Comparison of ENCODE assay signal across 27 cellular contexts in genomic region chr6:93394471-93394870, GRCh38. TPM values are rescaled to one million over a fixed set of nuclear protein-coding genes. Genes with fewer than 3 reads are reported as not detected.
A peak's percentile ranks its signal among the peaks of the same experiment; 100 is the strongest.
DNase-seq lines count a peak whose midpoint lies in the region; ATAC-seq and TF ChIP-seq lines count a peak whose summit lies in the region.
"Had no signal": no experiment of that assay in that cellular context is flagged by ENCODE, and none has a peak within 500 bp of the region (broad histone marks: within the 10 kb centered on the region; RNA-seq: fewer than 3 reads in every experiment).

No MANE protein-coding gene starts in this region.

- H3K36me3 ChIP-seq in HEK293 (ENCODE audit: control insufficient read depth in 2 of 2, insufficient read depth in 1 of 2, low read length in 2 of 2) = no peaks in the 10 kb centered on the region
- H3K36me3 ChIP-seq: BE2C had no signal

- H3K36me3 Mint-ChIP-seq in activated CD4-positive, alpha-beta T cell treated with anti-CD3 and anti-CD28 coated beads, Interleukin-2, amount 10 ng/mL, durations not matched to agents 7 days and 5 days (ENCODE audit: low read depth) = no peaks in the 10 kb centered on the region
- H3K36me3 Mint-ChIP-seq: CD14-positive monocyte; CD8-positive, alpha-beta memory T cell; T-cell had no signal

- no peak for TF ChIP-seq CTCF in HEK293 (tag by site-specific recombination; IDR thresholded peaks at IDR 0.05)

- DNase-seq in NCI-H69 (lab: John Stamatoyannopoulos, UW) (peak; percentile 69), cerebellar cortex (ENCODE audit: low spot score) (peak; percentile 56)
- DNase-seq in activated CD4-positive, alpha-beta T cell treated with anti-CD3 and anti-CD28 coated beads, Interleukin-2, amount 10 ng/mL, durations not matched to agents 7 days and 5 days = no peak
- DNase-seq: BE2C; CD8-positive, alpha-beta memory T cell; DMS153; DND-41; GM23248; H7; HFFc6; IMR-90; KG1; MM.1S; NCI-H1048; NCI-H1930; NCI-H446; NCI-H524 treated with DMSO at 0.1 percent for 48 hours; NCI-H82; SIG-M5; T-cell had no signal

- POLR2A ChIA-PET in HEK293 (lab: Yijun Ruan, JAX) = interaction anchor here (2.0 to 4.8 kb wide), 2 partner anchors 24 kb away, joined by 38 to 125 read pairs; partner anchors contain the start of gene EPHA7
- POLR2A ChIA-PET in activated CD4-positive, alpha-beta T cell treated with anti-CD3 and anti-CD28 coated beads, Interleukin-2, amount 10 ng/mL, durations not matched to agents 7 days and 5 days (lab: Charles Lee) = no interaction called here

- H3K9me3 Mint-ChIP-seq in activated CD4-positive, alpha-beta T cell treated with anti-CD3 and anti-CD28 coated beads, Interleukin-2, amount 10 ng/mL, durations not matched to agents 7 days and 5 days = no peaks in the 10 kb centered on the region
- H3K9me3 Mint-ChIP-seq: CD14-positive monocyte had no signal

- no peaks in the 10 kb centered on the region for H3K4me1 Mint-ChIP-seq in activated CD4-positive, alpha-beta T cell treated with anti-CD3 and anti-CD28 coated beads, Interleukin-2, amount 10 ng/mL, durations not matched to agents 7 days and 5 days
- H3K4me1 Mint-ChIP-seq: CD14-positive monocyte; CD8-positive, alpha-beta memory T cell; T-cell had no signal

- ATAC-seq in GM21786 (IDR thresholded peaks at IDR 0.05; ENCODE audit: unreplicated experiment) = no peak
- no peak for ATAC-seq in HG03460 (IDR thresholded peaks at IDR 0.05; ENCODE audit: unreplicated experiment)
- ATAC-seq in HG03025 (IDR thresholded peaks at IDR 0.05; ENCODE audit: low FRiP score, unreplicated experiment) = no peak
- ATAC-seq: T-cell had no signal

- H3K4me3 Mint-ChIP-seq in activated CD4-positive, alpha-beta T cell treated with anti-CD3 and anti-CD28 coated beads, Interleukin-2, amount 10 ng/mL, durations not matched to agents 7 days and 5 days = no peak overlapping the region
- H3K4me3 Mint-ChIP-seq: CD14-positive monocyte; CD8-positive, alpha-beta memory T cell; HFFc6; T-cell had no signal

- peaks cover 57% of the 10 kb centered on the region for H3K4me1 ChIP-seq in HEK293 (ENCODE audit: control insufficient read depth, insufficient read depth, low read length)
- H3K4me1 ChIP-seq: BE2C had no signal

- H3K27ac ChIP-seq in HEK293 (ENCODE audit: extremely low read depth, low read depth, low read length) = peak overlapping the region; percentile 20; the same call in 1 of the 2 replicates
- H3K27ac ChIP-seq: GM23248, RWPE1 had no signal

- no peak overlapping the region for H3K4me3 ChIP-seq in HEK293 (ENCODE audit: low read depth, low read length)
- H3K4me3 ChIP-seq: GM23248 had no signal

- CTCF ChIA-PET in HEK293 (lab: Yijun Ruan, JAX) = no interaction called here
- CTCF ChIA-PET in activated CD4-positive, alpha-beta T cell treated with anti-CD3 and anti-CD28 coated beads, Interleukin-2, amount 10 ng/mL, durations not matched to agents 7 days and 5 days (lab: Charles Lee) = no interaction called here

- H3K27me3 Mint-ChIP-seq in activated CD4-positive, alpha-beta T cell treated with anti-CD3 and anti-CD28 coated beads, Interleukin-2, amount 10 ng/mL, durations not matched to agents 7 days and 5 days = no peaks in the 10 kb centered on the region
- H3K27me3 Mint-ChIP-seq: T-cell had no signal

- no peak overlapping the region for H3K27ac Mint-ChIP-seq in activated CD4-positive, alpha-beta T cell treated with anti-CD3 and anti-CD28 coated beads, Interleukin-2, amount 10 ng/mL, durations not matched to agents 7 days and 5 days
- H3K27ac Mint-ChIP-seq: CD14-positive monocyte; CD8-positive, alpha-beta memory T cell; HFFc6; T-cell had no signal

- no peaks in the 10 kb centered on the region for H3K9me3 ChIP-seq in HEK293 (ENCODE audit: control insufficient read depth, insufficient read depth, low read depth, low read length)
- H3K9me3 ChIP-seq: BE2C had no signal

TF ChIP-seq in HEK293, 187 proteins besides CTCF, POLR2A, EP300 and RAD21 (continues in another document):
- TF ChIP-seq ZNF324 (tag by site-specific recombination; IDR thresholded peaks at IDR 0.05) (no peak), TCF7L2 (IDR thresholded peaks at IDR 0.05; ENCODE audit: borderline replicate concordance, low read depth, low read length) (peak; percentile 62; the same call in 1 of the 2 replicates), ZNF548 (tag by site-specific recombination; IDR thresholded peaks at IDR 0.05) (no peak), ZNF221 (tag by site-specific recombination; IDR thresholded peaks at IDR 0.05; ENCODE audit: borderline replicate concordance) (no peak), KLF10 (tag by site-specific recombination; IDR thresholded peaks at IDR 0.05) (0 out of 2 replicates have a peak, but pooled peaks have one; percentile 16), GLI4 (tag by site-specific recombination; IDR thresholded peaks at IDR 0.05) (no peak), ZNF302 (tag by site-specific recombination; IDR thresholded peaks at IDR 0.05; ENCODE audit: low read depth) (no peak), ZNF549 (tag by site-specific recombination; IDR thresholded peaks at IDR 0.05) (no peak), ZBTB8A (tag by site-specific recombination; IDR thresholded peaks at IDR 0.05) (no peak), GLIS2 (tag by site-specific recombination; IDR thresholded peaks at IDR 0.05) (no peak), ZSCAN30 (tag by site-specific recombination; IDR thresholded peaks at IDR 0.05) (no peak), ZNF610 (tag by site-specific recombination; IDR thresholded peaks at IDR 0.05; ENCODE audit: borderline replicate concordance) (no peak), ZSCAN23 (tag by site-specific recombination; IDR thresholded peaks at IDR 0.05) (no peak), ZNF146 (tag by site-specific recombination; IDR thresholded peaks at IDR 0.05) (no peak), ZNF366 (tag by site-specific recombination; conservative IDR thresholded peaks at IDR 0.05) (peak; percentile 41; the same call in 1 of the 2 replicates), OSR2 (tag by site-specific recombination; IDR thresholded peaks at IDR 0.05) (peak; percentile 80), ZNF544 (tag by site-specific recombination; IDR thresholded peaks at IDR 0.05) (no peak), PRDM6 (tag by site-specific recombination; IDR thresholded peaks at IDR 0.05) (peak; percentile 93), FEZF1 (tag by site-specific recombination; IDR thresholded peaks at IDR 0.05) (peak; percentile 68), GFI1B (tag by site-specific recombination; IDR thresholded peaks at IDR 0.05) (peak; percentile 32; the same call in 1 of the 2 replicates), ZNF175 (tag by site-specific recombination; IDR thresholded peaks at IDR 0.05) (no peak), SCRT2 (tag by site-specific recombination; IDR thresholded peaks at IDR 0.05) (no peak), ZNF843 (tag by site-specific recombination; IDR thresholded peaks at IDR 0.05) (peak; percentile 61), IKZF3 (tag by site-specific recombination; IDR thresholded peaks at IDR 0.05) (peak; percentile 78)
- TF ChIP-seq, protein P1, sequence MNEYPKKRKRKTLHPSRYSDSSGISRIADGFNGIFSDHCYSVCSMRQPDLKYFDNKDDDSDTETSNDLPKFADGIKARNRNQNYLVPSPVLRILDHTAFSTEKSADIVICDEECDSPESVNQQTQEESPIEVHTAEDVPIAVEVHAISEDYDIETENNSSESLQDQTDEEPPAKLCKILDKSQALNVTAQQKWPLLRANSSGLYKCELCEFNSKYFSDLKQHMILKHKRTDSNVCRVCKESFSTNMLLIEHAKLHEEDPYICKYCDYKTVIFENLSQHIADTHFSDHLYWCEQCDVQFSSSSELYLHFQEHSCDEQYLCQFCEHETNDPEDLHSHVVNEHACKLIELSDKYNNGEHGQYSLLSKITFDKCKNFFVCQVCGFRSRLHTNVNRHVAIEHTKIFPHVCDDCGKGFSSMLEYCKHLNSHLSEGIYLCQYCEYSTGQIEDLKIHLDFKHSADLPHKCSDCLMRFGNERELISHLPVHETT (tag by site-specific recombination; IDR thresholded peaks at IDR 0.05) = no peak
- TF ChIP-seq, protein P2, sequence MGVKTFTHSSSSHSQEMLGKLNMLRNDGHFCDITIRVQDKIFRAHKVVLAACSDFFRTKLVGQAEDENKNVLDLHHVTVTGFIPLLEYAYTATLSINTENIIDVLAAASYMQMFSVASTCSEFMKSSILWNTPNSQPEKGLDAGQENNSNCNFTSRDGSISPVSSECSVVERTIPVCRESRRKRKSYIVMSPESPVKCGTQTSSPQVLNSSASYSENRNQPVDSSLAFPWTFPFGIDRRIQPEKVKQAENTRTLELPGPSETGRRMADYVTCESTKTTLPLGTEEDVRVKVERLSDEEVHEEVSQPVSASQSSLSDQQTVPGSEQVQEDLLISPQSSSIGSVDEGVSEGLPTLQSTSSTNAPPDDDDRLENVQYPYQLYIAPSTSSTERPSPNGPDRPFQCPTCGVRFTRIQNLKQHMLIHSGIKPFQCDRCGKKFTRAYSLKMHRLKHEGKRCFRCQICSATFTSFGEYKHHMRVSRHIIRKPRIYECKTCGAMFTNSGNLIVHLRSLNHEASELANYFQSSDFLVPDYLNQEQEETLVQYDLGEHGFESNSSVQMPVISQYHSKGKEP (tag by site-specific recombination; IDR thresholded peaks at IDR 0.05) = no peak

RNA-seq across cellular contexts. Expression of gene EPHA7, which starts 24.9 kb away (rescaled TPM):
- not detected for total RNA-seq in activated CD4-positive, alpha-beta T cell treated with anti-CD3 and anti-CD28 coated beads, Interleukin-2, amount 10 ng/mL, durations not matched to agents 7 days and 5 days
- total RNA-seq: CD8-positive, alpha-beta memory T cell; GM23248; IMR-90; T-helper 2 cell treated with Interferon-gamma antibody and Interleukin-4, amounts not matched to agents 100 ng/mL and 5 ng/mL, for 36 hours had no signal
